Comparison of ENCODE assay signal across 8 cellular contexts in genomic region chr19:9584073-9584833, GRCh38. TPM values are rescaled to one million over a fixed set of nuclear protein-coding genes. Genes with fewer than 3 reads are reported as not detected.
DNase-seq lines count a peak whose midpoint lies in the region; ATAC-seq, FAIRE-seq and TF ChIP-seq lines count a peak whose summit lies in the region.

Gene ZNF121 (minus strand): TSS chr19:9584504. CDS start chr19:9568097, 16,407 bp downstream.

- TF ChIP-seq CTCF in kidney (IDR thresholded peaks at IDR 0.05; ENCODE audit: borderline replicate concordance, extremely low read depth, insufficient read depth), result no peak

- H3K27me3 ChIP-seq in ACC112 (ENCODE audit: insufficient read depth, low read length), result no peaks in the 10 kb centered on the region

- ATAC-seq in GM18868 (IDR thresholded peaks at IDR 0.05; ENCODE audit: unreplicated experiment), result peak; percentile 85
- ATAC-seq in HG03159 (IDR thresholded peaks at IDR 0.05; ENCODE audit: unreplicated experiment), result peak; percentile 88

- H3K36me3 ChIP-seq in ACC112 (ENCODE audit: insufficient read depth, low read length) (peaks cover 17% of the 10 kb centered on the region), kidney (ENCODE audit: control insufficient read depth in 1 of 2, insufficient read depth in 2 of 2, low read length in 2 of 2) (no peaks in the 10 kb centered on the region)

- H3K4me1 ChIP-seq in ACC112 (ENCODE audit: control insufficient read depth, insufficient read depth, low read length, unreplicated experiment) (no peaks in the 10 kb centered on the region), kidney (ENCODE audit: control insufficient read depth in 1 of 2, insufficient read depth in 1 of 2, low read depth in 1 of 2, low read length in 2 of 2) (peaks cover 0 to 4% of the 10 kb centered on the region in 2 donors)

- H3K4me3 ChIP-seq in ACC112 (ENCODE audit: low read depth, low read length), result peak within 1 kb of the TSS; percentile 95
- H3K4me3 ChIP-seq in kidney (ENCODE audit: low read length in 2 of 2), result peak within 1 kb of the TSS; percentile 85 to 96

- H3K27ac ChIP-seq in ACC112 (ENCODE audit: low read depth, low read length), result peak within 1 kb of the TSS; percentile 72
- H3K27ac ChIP-seq in kidney (ENCODE audit: low read depth in 2 of 2, low read length in 2 of 2), result peak within 1 kb of the TSS; percentile 92 to 93

- H3K9me3 ChIP-seq in kidney (ENCODE audit: control insufficient read depth in 1 of 2, low read length in 2 of 2), result no peaks in the 10 kb centered on the region

- FAIRE-seq in kidney (lab: Jason Lieb, UNC), result no peak

- H3K9ac ChIP-seq in kidney (ENCODE audit: low read length in 2 of 2), result peak within 1 kb of the TSS; percentile 70 to 90

- peak; percentile 60 for DNase-seq in NCI-H345 treated with DMSO at 0.1 percent for 48 hours (lab: John Stamatoyannopoulos, UW; ENCODE audit: unreplicated experiment)
- DNase-seq in activated CD4-positive, alpha-beta T cell treated with anti-CD3 and anti-CD28 coated beads for 1 hour, result peak; percentile 71
- DNase-seq in cerebellar nuclear complex (lab: John Stamatoyannopoulos, UW), result peak; percentile 12 to 58
- DNase-seq in kidney, result peak; percentile 94
- DNase-seq in stimulated activated CD4-positive, alpha-beta T cell treated with anti-CD3 and anti-CD28 coated beads, Interleukin-15, amount 100 ng/mL, for 24 hours, result peak; percentile 89

- peak within 1 kb of the TSS; percentile 37 for H2AFZ ChIP-seq in ACC112 (ENCODE audit: low read length, unreplicated experiment)

- peaks cover 47% of the 10 kb centered on the region for H3K79me2 ChIP-seq in ACC112 (ENCODE audit: control insufficient read depth, insufficient read depth, low read length, unreplicated experiment)

- intact Hi-C loops in kidney (cut with DNase I), result no loop called here

RNA-seq across cellular contexts. Expression of gene ZNF121, which starts in this region (rescaled TPM):
- 40.3 TPM for total RNA-seq in kidney
- polyA plus RNA-seq in kidney (ENCODE audit: insufficient read depth, low read depth, low replicate concordance), result 2.8 TPM

Comparison
In these comparisons a context has a peak if more than half of its experiments do, and no peak if none do; other contexts are left out.
1. Peak in every context shown above with its lines: DNase-seq, ATAC-seq, H3K4me3 ChIP-seq and H3K27ac ChIP-seq.
2. DNase-seq: peak in every context shown above with its lines; median percentile 94 in kidney; 89 in stimulated activated CD4-positive, alpha-beta T cell treated with anti-CD3 and anti-CD28 coated beads, Interleukin-15, amount 100 ng/mL, for 24 hours; 71 in activated CD4-positive, alpha-beta T cell treated with anti-CD3 and anti-CD28 coated beads for 1 hour; 60 in NCI-H345 treated with DMSO at 0.1 percent for 48 hours; 35 in cerebellar nuclear complex.